In genomic region chr1:2042830-2043773, GRCh38 we compare ENCODE assay signal across 1 cellular context.
TF ChIP-seq lines count a peak whose summit lies in the region.

No MANE protein-coding gene starts in this region.

TF ChIP-seq in SK-N-SH, 30 proteins besides CTCF, POLR2A, EP300 and RAD21 (continued from another document):
- TF ChIP-seq USF2 (IDR thresholded peaks at IDR 0.05; ENCODE audit: borderline replicate concordance, low read depth, low read length): no peak
- no peak for TF ChIP-seq MEF2A (IDR thresholded peaks at IDR 0.05; ENCODE audit: borderline replicate concordance, low read depth)
- TF ChIP-seq MAX (IDR thresholded peaks at IDR 0.05; ENCODE audit: low read depth): no peak
